Comparison of ENCODE assay signal across 10 cellular contexts in genomic region chr5:176901260-176902101, GRCh38. TPM values are rescaled to one million over a fixed set of nuclear protein-coding genes. Genes with fewer than 3 reads are reported as not detected.
A peak's percentile ranks its signal among the peaks of the same experiment; 100 is the strongest.
DNase-seq lines count a peak whose midpoint lies in the region; ATAC-seq, FAIRE-seq and TF ChIP-seq lines count a peak whose summit lies in the region.
"Had no signal": no experiment of that assay in that cellular context is flagged by ENCODE, and none has a peak within 500 bp of the region (broad histone marks: within the 10 kb centered on the region; RNA-seq: fewer than 3 reads in every experiment).

No MANE protein-coding gene starts in this region.

- no peak overlapping the region for H3K4me3 ChIP-seq in bronchial epithelial cell (ENCODE audit: low read depth, low read length)
- H3K4me3 ChIP-seq: ovary had no signal

- in situ Hi-C loops in ACHN (cut with HindIII; ENCODE audit: low pct_ligation_motif_present, low pct_unique_long_range_greater_than_20kb, low sequenced_read_pairs) (loop anchor here (25.0 kb wide), 1 partner anchor 89 kb away; the partner anchor contains the start of gene UNC5A), KBM-7 (cut with MboI; ENCODE audit: low pct_unique_long_range_greater_than_20kb, low sequenced_read_pairs) (no loop called here)

- DNase-seq in ACHN = peak; percentile 12
- DNase-seq in bronchial epithelial cell (ENCODE audit: low read depth) = peak; percentile 38
- DNase-seq in NCI-H1092 treated with DMSO at 0.1 percent for 48 hours (lab: John Stamatoyannopoulos, UW) = no peak
- DNase-seq in KBM-7 = no peak
- no peak for DNase-seq in OCI-M1 (lab: John Stamatoyannopoulos, UW)
- DNase-seq in NCI-H510A treated with DMSO at 0.1 percent for 48 hours (lab: John Stamatoyannopoulos, UW) = no peak
- DNase-seq: CD8-positive, alpha-beta memory T cell; ovary had no signal

- no peaks in the 10 kb centered on the region for H3K27me3 ChIP-seq in bronchial epithelial cell (ENCODE audit: control insufficient read depth, insufficient read depth, low read length)
- H3K27me3 ChIP-seq: ovary had no signal

- ATAC-seq in GM19463 (IDR thresholded peaks at IDR 0.05; ENCODE audit: unreplicated experiment) (peak; percentile 55), HG03571 (IDR thresholded peaks at IDR 0.05; ENCODE audit: unreplicated experiment) (peak; percentile 41)

- peaks cover 5% of the 10 kb centered on the region for H3K36me3 ChIP-seq in bronchial epithelial cell (ENCODE audit: control insufficient read depth, insufficient read depth, low read length)
- H3K36me3 ChIP-seq: ovary had no signal

- TF ChIP-seq CTCF in bronchial epithelial cell (IDR thresholded peaks at IDR 0.05; ENCODE audit: insufficient read depth, low read length, severe bottlenecking) = no peak

- FAIRE-seq in bronchial epithelial cell (lab: Jason Lieb, UNC) = no peak

RNA-seq across cellular contexts. Expression of gene HK3, which starts 2.3 kb away (rescaled TPM):
- under 0.01 TPM in 1 of 2 replicates, not detected in the other for total RNA-seq in bronchial epithelial cell

Comparison
In these comparisons a context has a peak if more than half of its experiments do, and no peak if none do; other contexts are left out.
1. DNase-seq: peak in ACHN (single experiment) and bronchial epithelial cell (single experiment); none in NCI-H1092 treated with DMSO at 0.1 percent for 48 hours (single experiment), KBM-7 (single experiment), OCI-M1 (single experiment) and NCI-H510A treated with DMSO at 0.1 percent for 48 hours (single experiment).